15 cellular contexts compared by ENCODE assay signal in the genomic region with DNA sequence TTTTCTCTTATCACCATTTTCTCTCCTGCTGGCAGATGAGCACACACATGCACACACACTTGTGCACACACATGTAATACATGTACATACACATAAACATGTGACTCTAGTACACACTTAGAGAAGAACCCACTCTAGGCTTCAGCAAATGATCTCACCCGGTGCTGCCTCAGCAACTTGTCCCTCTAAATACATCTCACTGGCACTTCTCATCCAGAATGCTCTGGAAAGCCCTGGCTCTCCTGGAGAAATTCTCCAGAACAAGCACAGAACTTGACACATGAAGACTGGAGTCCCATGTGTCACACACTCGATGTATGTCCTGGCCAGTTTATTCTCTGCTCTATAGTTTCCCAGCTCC.
"Had no signal": no experiment of that assay in that cellular context is flagged by ENCODE, and none has a peak within 500 bp of the region (broad histone marks: within the 10 kb centered on the region; RNA-seq: fewer than 3 reads in every experiment).

No MANE protein-coding gene starts in this region.

- H3K27ac ChIP-seq: gastrocnemius medialis, neutrophil, testis had no signal

- H3K4me2 ChIP-seq: SK-N-SH had no signal

- ATAC-seq: effector memory CD8-positive, alpha-beta T cell; stimulated activated naive CD8-positive, alpha-beta T cell treated with anti-CD3 and anti-CD28 coated beads, Interleukin-15, Interleukin-2, amounts not matched to agents 100 U/mL and 50 U/mL, for 24 hours had no signal

- H3K4me1 ChIP-seq: testis had no signal

- DNase-seq: activated CD4-positive, CD25-positive, alpha-beta regulatory T cell treated with anti-CD3 and anti-CD28 coated beads, Interleukin-2, amount 50 U/mL, for 72 hours; activated naive CD4-positive, alpha-beta T cell treated with anti-CD3 and anti-CD28 coated beads, Interleukin-2, amount 10 ng/mL, durations not matched to agents 7 days and 5 days; activated T-cell treated with anti-CD3 and anti-CD28 coated beads for 4 hours; effector memory CD8-positive, alpha-beta T cell; gastrocnemius medialis; mammary epithelial cell; naive B cell; SK-N-SH; small intestine; stimulated activated naive CD8-positive, alpha-beta T cell treated with anti-CD3 and anti-CD28 coated beads, Interleukin-15, Interleukin-2, amounts not matched to agents 100 U/mL and 50 U/mL, for 24 hours; T-helper 1 cell; testis had no signal

- FAIRE-seq: islet of Langerhans, small intestine had no signal

- H3K4me3 ChIP-seq: gastrocnemius medialis, testis had no signal

- H3K27me3 ChIP-seq: adrenal gland, gastrocnemius medialis, neutrophil, testis had no signal

- H3K9ac ChIP-seq: SK-N-SH had no signal

- H3K9me3 ChIP-seq: adrenal gland, gastrocnemius medialis, neutrophil, SK-N-SH, testis had no signal

- H3K36me3 ChIP-seq: adrenal gland, gastrocnemius medialis had no signal
